In the genomic region with DNA sequence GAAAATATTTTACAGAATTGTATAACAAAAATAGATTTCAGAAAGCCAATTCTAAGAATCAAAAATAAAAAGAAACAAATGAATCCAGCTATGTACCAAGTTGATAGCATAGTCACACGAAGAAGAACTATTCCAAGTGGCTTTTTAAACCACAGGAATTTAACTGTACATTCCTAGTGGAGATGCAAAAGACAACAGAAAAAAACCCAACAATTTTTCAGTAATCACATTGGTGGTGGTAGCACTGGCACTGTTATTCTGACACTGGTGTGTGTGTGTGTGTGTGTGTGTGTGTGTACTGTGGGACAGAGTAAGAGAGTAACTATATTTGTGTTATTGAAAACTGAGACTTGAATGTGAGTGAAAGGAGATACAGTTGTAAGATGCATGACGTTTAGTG, we compare ENCODE assay signal across 21 cellular contexts. TPM values are rescaled to one million over a fixed set of nuclear protein-coding genes. Genes with fewer than 3 reads are reported as not detected.
DNase-seq lines count a peak whose midpoint lies in the region; TF ChIP-seq lines count a peak whose summit lies in the region.
"Had no signal": no experiment of that assay in that cellular context is flagged by ENCODE, and none has a peak within 500 bp of the region (broad histone marks: within the 10 kb centered on the region; RNA-seq: fewer than 3 reads in every experiment).

No MANE protein-coding gene starts in this region.

- DNase-seq in AG04449 (ENCODE audit: low read depth, low spot score), result peak; percentile 61
- peak; percentile 69 for DNase-seq in HS-27A (ENCODE audit: low read depth)
- peak; percentile 68 for DNase-seq in adipocyte (ENCODE audit: low read depth)
- peak; percentile 70 for DNase-seq in foreskin melanocyte
- DNase-seq in stimulated activated CD4-positive, alpha-beta T cell treated with anti-CD3 and anti-CD28 coated beads, Interleukin-4, amount 100 ng/mL, for 1 hour, result no peak
- DNase-seq in ascending aorta (ENCODE audit: low spot score in 2 of 2), result no peak
- DNase-seq in mesenteric fat pad (ENCODE audit: low spot score), result no peak
- no peak for DNase-seq in occipital lobe (lab: John Stamatoyannopoulos, UW)
- DNase-seq: activated CD4-positive, CD25-positive, alpha-beta regulatory T cell treated with anti-CD3 and anti-CD28 coated beads, Interleukin-2, amount 50 U/mL, for 72 hours; H9; NCI-H1694; NK-92 treated with Interleukin-12 subunit alpha and Interleukin-12 subunit beta, amount 100 ng/mL, for 24 hours; stomach; T-helper 2 cell had no signal

- H3K9me3 ChIP-seq in adipocyte (ENCODE audit: control insufficient read depth, low read length), result no peaks in the 10 kb centered on the region
- H3K9me3 ChIP-seq in ascending aorta, result no peaks in the 10 kb centered on the region
- H3K9me3 ChIP-seq: breast epithelium, esophagus muscularis mucosa, stomach had no signal

- TF ChIP-seq CTCF in AG04449 (IDR thresholded peaks at IDR 0.05; ENCODE audit: insufficient read depth, low read length, missing control alignments) (no peak), ascending aorta (IDR thresholded peaks at IDR 0.05) (no peak)

- H3K4me1 ChIP-seq in adipocyte (ENCODE audit: control insufficient read depth, insufficient read depth, low read length) (peaks cover 20% of the 10 kb centered on the region), ascending aorta (no peaks in the 10 kb centered on the region)
- H3K4me1 ChIP-seq: breast epithelium had no signal

- H3K36me3 ChIP-seq in adipocyte (ENCODE audit: control insufficient read depth, insufficient read depth, low read length, severe bottlenecking) (no peaks in the 10 kb centered on the region), ascending aorta (no peaks in the 10 kb centered on the region)
- H3K36me3 ChIP-seq: breast epithelium, esophagus muscularis mucosa, stomach had no signal

- H3K4me3 ChIP-seq in AG04449 (ENCODE audit: low read depth, low read length) (no peak overlapping the region), adipocyte (ENCODE audit: low read length) (peak overlapping the region; percentile 2), ascending aorta (no peak overlapping the region)
- H3K4me3 ChIP-seq: breast epithelium, esophagus muscularis mucosa, stomach had no signal

- no peaks in the 10 kb centered on the region for H3K27me3 ChIP-seq in adipocyte (replicated peaks; ENCODE audit: control insufficient read depth, insufficient read depth, low read length)
- H3K27me3 ChIP-seq in ascending aorta, result no peaks in the 10 kb centered on the region
- H3K27me3 ChIP-seq: breast epithelium had no signal

- H3K9ac ChIP-seq in adipocyte (ENCODE audit: low read length), result no peak overlapping the region

- POLR2A ChIA-PET in AG04449 (lab: Yijun Ruan, JAX), result no interaction called here

- intact Hi-C loops in ascending aorta (cut with DNase I), result no loop called here

- H3K27ac ChIP-seq in ascending aorta, result no peak overlapping the region
- H3K27ac ChIP-seq: breast epithelium, esophagus muscularis mucosa, stomach had no signal

- CTCF ChIA-PET in AG04449 (lab: Yijun Ruan, JAX), result interaction anchor here (0.7 to 3.0 kb wide), 8 partner anchors 16 to 683 kb away, joined by 3 to 13 read pairs (median 3); no protein-coding TSS in a partner anchor

RNA-seq across cellular contexts. Expression of a gene that starts 9.1 kb away (rescaled TPM):
- total RNA-seq in ascending aorta (not detected), mesenteric fat pad (not detected), occipital lobe (1.1 TPM)
- total RNA-seq: breast epithelium, esophagus muscularis mucosa, G401, H9, left lobe of liver, MCF 10A, posterior vena cava, stomach, urinary bladder had no signal

Comparison
In these comparisons a context has a peak if more than half of its experiments do, and no peak if none do; other contexts are left out.
1. DNase-seq: peak in AG04449 (single experiment), HS-27A (single experiment), adipocyte (single experiment) and foreskin melanocyte (single experiment); none in stimulated activated CD4-positive, alpha-beta T cell treated with anti-CD3 and anti-CD28 coated beads, Interleukin-4, amount 100 ng/mL, for 1 hour (single experiment), ascending aorta (0 of 2), mesenteric fat pad (single experiment) and occipital lobe (single experiment).